8 cellular contexts compared by ENCODE assay signal in genomic region chr18:3281456-3282400, GRCh38. TPM values are rescaled to one million over a fixed set of nuclear protein-coding genes. Genes with fewer than 3 reads are reported as not detected.
DNase-seq lines count a peak whose midpoint lies in the region; ATAC-seq and TF ChIP-seq lines count a peak whose summit lies in the region.

No MANE protein-coding gene starts in this region.

- H3K27ac ChIP-seq in Peyer's patch: no peak overlapping the region
- peak overlapping the region; percentile 32 for H3K27ac ChIP-seq in ectodermal cell (ENCODE audit: insufficient read depth, low read depth, low read length, poor library complexity, severe bottlenecking)
- H3K27ac ChIP-seq in vagina: no peak overlapping the region

- H3K27me3 ChIP-seq in Peyer's patch (no peaks in the 10 kb centered on the region), ectodermal cell (ENCODE audit: control insufficient read depth, insufficient read depth, low read length, poor library complexity, severe bottlenecking) (no peaks in the 10 kb centered on the region), vagina (no peaks in the 10 kb centered on the region)

- H3K4me3 ChIP-seq in Peyer's patch (no peak overlapping the region), ectodermal cell (ENCODE audit: insufficient read depth, low read depth, low read length) (no peak overlapping the region), vagina (no peak overlapping the region)

- peaks cover 11% of the 10 kb centered on the region for H3K36me3 Mint-ChIP-seq in memory B cell

- 74 to 91% methylated on average over 1 to 2 of the region's 2 CpGs for WGBS in ectodermal cell, 2 experiments

- TF ChIP-seq CTCF in GM12872 (IDR thresholded peaks at IDR 0.05; ENCODE audit: insufficient read depth, low read depth, low read length) (peak; percentile 47; the same call in 1 of the 3 replicates), LNCAP (IDR thresholded peaks at IDR 0.05) (peak; percentile 61), Peyer's patch (IDR thresholded peaks at IDR 0.05) (peak; percentile 48 to 92 (median 75)), vagina (IDR thresholded peaks at IDR 0.05) (peak; percentile 57 to 77 (median 74))

- H3K27ac Mint-ChIP-seq in memory B cell: no peak overlapping the region

- H3K9me3 Mint-ChIP-seq in memory B cell: peaks cover 11% of the 10 kb centered on the region

- peaks cover 0 to 27% (median 0%) of the 10 kb centered on the region in 3 donors for H3K36me3 ChIP-seq in Peyer's patch
- peaks cover 4% of the 10 kb centered on the region for H3K36me3 ChIP-seq in ectodermal cell (ENCODE audit: control insufficient read depth, insufficient read depth, low read length)
- peaks cover 0 to 16% of the 10 kb centered on the region in 2 donors for H3K36me3 ChIP-seq in vagina

- H3K4me1 ChIP-seq in Peyer's patch (no peaks in the 10 kb centered on the region), ectodermal cell (ENCODE audit: control insufficient read depth, insufficient read depth, low read length) (peaks cover 10% of the 10 kb centered on the region), vagina (no peaks in the 10 kb centered on the region)

- DNase-seq in A172 (ENCODE audit: low spot score) (peak; percentile 89), Peyer's patch (no peak), memory B cell (ENCODE audit: low spot score in 2 of 2) (peak in 1 of 2 donors; percentile 73), vagina (ENCODE audit: extremely low spot score in 2 of 2) (no peak)
- no peak for DNase-seq in stimulated activated CD8-positive, alpha-beta memory T cell treated with anti-CD3 and anti-CD28 coated beads, Interleukin-4, amount 100 ng/mL, for 48 hours

- no peaks in the 10 kb centered on the region for H3K27me3 Mint-ChIP-seq in memory B cell

- H3K9me3 ChIP-seq in Peyer's patch: no peaks in the 10 kb centered on the region
- no peaks in the 10 kb centered on the region for H3K9me3 ChIP-seq in ectodermal cell (ENCODE audit: control insufficient read depth, low read length)
- no peaks in the 10 kb centered on the region for H3K9me3 ChIP-seq in vagina

- TF ChIP-seq POLR2A in Peyer's patch (IDR thresholded peaks at IDR 0.05) (no peak), vagina (IDR thresholded peaks at IDR 0.05) (no peak)

- intact Hi-C loops in vagina (cut with DNase I): loop anchor here (5.0 to 10.0 kb wide), 2 partner anchors 163 to 306 kb away; no protein-coding TSS in a partner anchor

- ATAC-seq in memory B cell (ENCODE audit: low read depth): peak; percentile 66

- no peak overlapping the region for H3K4me3 Mint-ChIP-seq in memory B cell

- H3K4me1 Mint-ChIP-seq in memory B cell: peaks cover 26% of the 10 kb centered on the region

RNA-seq across cellular contexts. Expression of gene MYL12B, which starts 19.8 kb away (rescaled TPM):
- total RNA-seq in A172 (2014; rRNA removed; shearing (Covaris generic)): 633 and 743 TPM in 2 replicates
- total RNA-seq in Peyer's patch (100 to 1,000 TPM; 246 to 511 (median 369) TPM), vagina (214 TPM)
- polyA plus RNA-seq in ectodermal cell (2013, experiment 1 of 4): 124 TPM
- polyA plus RNA-seq in ectodermal cell (2013, experiment 2 of 4): 123 TPM
- 137 TPM for polyA plus RNA-seq in ectodermal cell (2013, experiment 3 of 4)
- 159 TPM for polyA plus RNA-seq in ectodermal cell (2013, experiment 4 of 4)

RNA-seq across cellular contexts. Expression of gene MYL12A, which starts 34.1 kb away (rescaled TPM):
- 1,577 and 1,578 TPM in 2 replicates for total RNA-seq in A172 (2014; rRNA removed; shearing (Covaris generic))
- total RNA-seq in Peyer's patch (100 to 1,000 TPM; 256 to 401 (median 312) TPM), vagina (193 TPM)
- 220 TPM for polyA plus RNA-seq in ectodermal cell (2013, experiment 1 of 4)
- polyA plus RNA-seq in ectodermal cell (2013, experiment 2 of 4): 247 TPM
- polyA plus RNA-seq in ectodermal cell (2013, experiment 3 of 4): 212 TPM
- polyA plus RNA-seq in ectodermal cell (2013, experiment 4 of 4): 232 TPM
